Comparison of ENCODE assay signal across 14 cellular contexts in genomic region chr5:139297439-139298133, GRCh38. TPM values are rescaled to one million over a fixed set of nuclear protein-coding genes. Genes with fewer than 3 reads are reported as not detected.
DNase-seq lines count a peak whose midpoint lies in the region; ATAC-seq, FAIRE-seq and TF ChIP-seq lines count a peak whose summit lies in the region.
"Had no signal": no experiment of that assay in that cellular context is flagged by ENCODE, and none has a peak within 500 bp of the region (broad histone marks: within the 10 kb centered on the region; RNA-seq: fewer than 3 reads in every experiment).

No MANE protein-coding gene starts in this region.

- TF ChIP-seq EP300 in K562 (IDR thresholded peaks at IDR 0.05; ENCODE audit: low read length) (no peak), gastroesophageal sphincter (IDR thresholded peaks at IDR 0.05) (no peak)

- intact Hi-C loops in CD8-positive, alpha-beta T cell (cut with DNase I, micrococcal nuclease), result loop anchor here in 1 of 2 experiments (10.0 kb wide), 2 partner anchors 817 to 963 kb away; partner anchors contain the start of genes CDC25C, FAM53C and PURA
- intact Hi-C loops in K562 (cut with micrococcal nuclease), result loop anchor here (2.0 kb wide), 1 partner anchor 43 kb away; the partner anchor contains the start of gene PAIP2

- peaks cover 83% of the 10 kb centered on the region for H4K20me1 ChIP-seq in K562 (replicated peaks; ENCODE audit: control insufficient read depth, insufficient read depth, low read length)

- no peaks in the 10 kb centered on the region for H3K36me3 ChIP-seq in CD8-positive, alpha-beta T cell (ENCODE audit: insufficient read depth, low read length)
- H3K36me3 ChIP-seq in HUES64 (ENCODE audit: insufficient read depth, low read length) (peaks cover 23% of the 10 kb centered on the region), K562 (ENCODE audit: control insufficient read depth, insufficient read depth, low read length) (peaks cover 43% of the 10 kb centered on the region), gastroesophageal sphincter (no peaks in the 10 kb centered on the region)

- no peak for FAIRE-seq in K562 (lab: Jason Lieb, UNC)
- FAIRE-seq: D721Med, GM12891 had no signal

- 100% methylated on average over 1 of the region's 2 CpGs for WGBS in HUES64
- WGBS in K562 (ENCODE audit: insufficient coverage, low coverage, missing lambda C conversion rate), result 59% methylated on average over 2 of the region's 2 CpGs
- WGBS in gastroesophageal sphincter (ENCODE audit: low coverage in 1 of 2), 2 donors, result 29 to 42% methylated on average over 2 of the region's 2 CpGs

- peaks cover 35% of the 10 kb centered on the region for H3K36me3 Mint-ChIP-seq in CD8-positive, alpha-beta T cell
- H3K36me3 Mint-ChIP-seq in natural killer cell treated with Interleukin-12 subunit alpha and Interleukin-12 subunit beta and Interleukin-15 and Interleukin-18, amount 100 ng/mL, for 72 hours, result peaks cover 19% of the 10 kb centered on the region

- CTCF ChIA-PET in CD8-positive, alpha-beta T cell (lab: Charles Lee), result interaction anchor here (0.8 kb wide), 1 partner anchor 43 kb away, joined by 4 read pairs; no protein-coding TSS in a partner anchor
- CTCF ChIA-PET in K562 (lab: Yijun Ruan, JAX; ENCODE audit: low intra/inter-chr PET ratio), result no interaction called here

- H3K27ac ChIP-seq in CD8-positive, alpha-beta T cell (ENCODE audit: low read depth, low read length), result no peak overlapping the region
- H3K27ac ChIP-seq in HUES64 (ENCODE audit: low read depth, low read length), result no peak overlapping the region
- H3K27ac ChIP-seq in K562 (ENCODE audit: extremely low read depth, low read depth, low read length), result peak overlapping the region; percentile 11; the same call in 2 of the 3 replicates
- H3K27ac ChIP-seq in gastroesophageal sphincter, result peak overlapping the region in 2 of 4 donors; percentile 12 to 99

- H3K9ac ChIP-seq in HUES64 (ENCODE audit: low read depth, low read length) (peak overlapping the region; percentile 14; the same call in 1 of the 2 replicates), K562 (ENCODE audit: insufficient read depth in 1 of 2, low read depth in 2 of 2, low read length in 2 of 2) (peak overlapping the region in 1 of 2 experiments; percentile 99; a peak in 2 of 4 replicates)

- no peak for DNase-seq in CD8-positive, alpha-beta T cell
- DNase-seq in K562 (ENCODE audit: extremely low read depth in 1 of 4, low spot score in 3 of 4) (no peak), HK-2 (ENCODE audit: unreplicated experiment) (no peak), glomerular visceral epithelial cell (ENCODE audit: extremely low spot score) (no peak)
- DNase-seq in natural killer cell treated with Interleukin-12 subunit alpha and Interleukin-12 subunit beta and Interleukin-15 and Interleukin-18, amount 100 ng/mL, for 72 hours (ENCODE audit: low spot score), result no peak
- DNase-seq: body of pancreas; NCI-H1436 treated with DMSO at 0.1 percent for 48 hours; NCI-H774; stimulated activated CD8-positive, alpha-beta memory T cell treated with anti-CD3 and anti-CD28 coated beads, Interleukin-4, amount 100 ng/mL, for 48 hours had no signal

- H3K4me1 ChIP-seq in CD8-positive, alpha-beta T cell (ENCODE audit: insufficient read depth, low read length), result peaks cover 71% of the 10 kb centered on the region
- H3K4me1 ChIP-seq in HUES64 (ENCODE audit: insufficient read depth, low read length) (peaks cover 38% of the 10 kb centered on the region), K562 (replicated peaks in 1 of 2; ENCODE audit: control insufficient read depth in 2 of 2, insufficient read depth in 2 of 2, low read length in 2 of 2) (peaks cover 16 to 49% of the 10 kb centered on the region in 2 experiments), gastroesophageal sphincter (peaks cover 9 to 84% (median 51%) of the 10 kb centered on the region in 3 donors)

- peak overlapping the region; percentile 5; the same call in 1 of the 2 replicates for H3K4me2 ChIP-seq in K562 (ENCODE audit: insufficient read depth, low read length)

- H3K79me2 ChIP-seq in K562 (ENCODE audit: control insufficient read depth, insufficient read depth, low read length), result peaks cover 95% of the 10 kb centered on the region

- no peaks in the 10 kb centered on the region for H3K27me3 ChIP-seq in CD8-positive, alpha-beta T cell (ENCODE audit: insufficient read depth, low read length)
- H3K27me3 ChIP-seq in HUES64 (ENCODE audit: insufficient read depth, low read length) (no peaks in the 10 kb centered on the region), K562 (ENCODE audit: control insufficient read depth in 2 of 2, insufficient read depth in 2 of 2, low read length in 2 of 2) (no peaks in the 10 kb centered on the region), gastroesophageal sphincter (no peaks in the 10 kb centered on the region)
- H3K27me3 ChIP-seq: body of pancreas had no signal

- no peaks in the 10 kb centered on the region for H3K9me3 Mint-ChIP-seq in CD8-positive, alpha-beta T cell
- H3K9me3 Mint-ChIP-seq in natural killer cell treated with Interleukin-12 subunit alpha and Interleukin-12 subunit beta and Interleukin-15 and Interleukin-18, amount 100 ng/mL, for 72 hours, result no peaks in the 10 kb centered on the region

- peaks cover 2% of the 10 kb centered on the region for H3K9me1 ChIP-seq in K562 (ENCODE audit: control insufficient read depth, insufficient read depth, low read length)

- H3K4me1 Mint-ChIP-seq in CD8-positive, alpha-beta T cell (ENCODE audit: low read depth), result peaks cover 73% of the 10 kb centered on the region
- H3K4me1 Mint-ChIP-seq in natural killer cell treated with Interleukin-12 subunit alpha and Interleukin-12 subunit beta and Interleukin-15 and Interleukin-18, amount 100 ng/mL, for 72 hours (ENCODE audit: low read depth in 2 of 2), result peaks cover 52 to 74% of the 10 kb centered on the region in 2 donors

- POLR2A ChIA-PET in CD8-positive, alpha-beta T cell (lab: Charles Lee), result interaction anchor here (0.8 to 3.0 kb wide), 5 partner anchors 10 to 44 kb away, joined by 3 to 12 read pairs (median 4); partner anchors contain the start of gene PAIP2
- POLR2A ChIA-PET in K562 (lab: Yijun Ruan, JAX), result interaction anchor here (0.6 to 6.9 kb wide), 10 partner anchors 8 to 508 kb away, joined by 3 to 105 read pairs (median 4); partner anchors contain the start of gene MZB1

- no TSS peak for BruUV-seq in K562 (replicated peaks; lab: Mats Ljungman, UMichigan)

- H2AFZ ChIP-seq in K562 (ENCODE audit: low read depth, low read length), result no peak overlapping the region

- TF ChIP-seq CTCF in CD8-positive, alpha-beta T cell (IDR thresholded peaks at IDR 0.05), result no peak
- TF ChIP-seq CTCF in K562 (IDR thresholded peaks at IDR 0.05 in 2 of 3, conservative IDR thresholded peaks at IDR 0.05 in 1 of 3; ENCODE audit: insufficient read depth in 2 of 3, low read depth in 1 of 3, low read length in 3 of 3) (no peak), gastroesophageal sphincter (IDR thresholded peaks at IDR 0.05) (no peak)

- no peaks in the 10 kb centered on the region for H3K27me3 Mint-ChIP-seq in CD8-positive, alpha-beta T cell (ENCODE audit: low read depth)
- H3K27me3 Mint-ChIP-seq in natural killer cell treated with Interleukin-12 subunit alpha and Interleukin-12 subunit beta and Interleukin-15 and Interleukin-18, amount 100 ng/mL, for 72 hours, result no peaks in the 10 kb centered on the region

- no peaks in the 10 kb centered on the region for H3K9me3 ChIP-seq in CD8-positive, alpha-beta T cell (ENCODE audit: low read length)
- H3K9me3 ChIP-seq in HUES64 (ENCODE audit: insufficient read depth, low read depth, low read length), result no peaks in the 10 kb centered on the region
- no peaks in the 10 kb centered on the region for H3K9me3 ChIP-seq in K562 (replicated peaks; ENCODE audit: control insufficient read depth, insufficient read depth, low read depth, low read length)
- H3K9me3 ChIP-seq in gastroesophageal sphincter, result no peaks in the 10 kb centered on the region
- H3K9me3 ChIP-seq: body of pancreas had no signal

- TF ChIP-seq POLR2A in K562 (conservative IDR thresholded peaks at IDR 0.05) (no peak), gastroesophageal sphincter (IDR thresholded peaks at IDR 0.05) (no peak)

- no peak overlapping the region for H3K4me3 ChIP-seq in CD8-positive, alpha-beta T cell (ENCODE audit: low read depth, low read length)
- H3K4me3 ChIP-seq in HUES64 (ENCODE audit: low read length) (peak overlapping the region; percentile 82), K562 (peak overlapping the region; percentile 88; the same call in 1 of the 2 replicates), gastroesophageal sphincter (no peak overlapping the region)
- H3K4me3 ChIP-seq: body of pancreas had no signal

- peak overlapping the region; percentile 59 for H3K4me3 Mint-ChIP-seq in CD8-positive, alpha-beta T cell
- H3K4me3 Mint-ChIP-seq in natural killer cell treated with Interleukin-12 subunit alpha and Interleukin-12 subunit beta and Interleukin-15 and Interleukin-18, amount 100 ng/mL, for 72 hours, result peak overlapping the region; percentile 98

- no peak for ATAC-seq in CD8-positive, alpha-beta T cell
- ATAC-seq in K562 (no peak), gastroesophageal sphincter (no peak), GM19351 (IDR thresholded peaks at IDR 0.05; ENCODE audit: unreplicated experiment) (no peak)
- ATAC-seq in natural killer cell treated with Interleukin-12 subunit alpha and Interleukin-12 subunit beta and Interleukin-15 and Interleukin-18, amount 100 ng/mL, for 72 hours, result no peak
- ATAC-seq: body of pancreas had no signal

- H3K27ac Mint-ChIP-seq in CD8-positive, alpha-beta T cell, result no peak overlapping the region
- H3K27ac Mint-ChIP-seq in natural killer cell treated with Interleukin-12 subunit alpha and Interleukin-12 subunit beta and Interleukin-15 and Interleukin-18, amount 100 ng/mL, for 72 hours, result peak overlapping the region; percentile 38 to 55

- in situ Hi-C loops in K562 (cut with MboI), result no loop called here

- no peak for TF ChIP-seq RAD21 in K562 (CRISPR knock-in tag; conservative IDR thresholded peaks at IDR 0.05 in 1 of 2, IDR thresholded peaks at IDR 0.05 in 1 of 2)

RNA-seq across cellular contexts. Expression of gene MATR3, which starts 4.0 kb away (rescaled TPM):
- total RNA-seq in CD8-positive, alpha-beta T cell, result 100 to 1,000 TPM; 420 to 430 TPM
- polyA plus RNA-seq in HUES64 (2013, experiment 1 of 2), result 432 TPM
- polyA plus RNA-seq in HUES64 (2013, experiment 2 of 2), result 426 TPM
- total RNA-seq in K562 (2011; cell fraction: chromatin; rRNA removed; ENCODE audit: low replicate concordance), result 196 and 552 TPM in 2 replicates
- 73.5 and 120 TPM in 2 replicates for total RNA-seq in K562 (2011; cell fraction: nucleolus; rRNA removed)
- 284 and 429 TPM in 2 replicates for total RNA-seq in K562 (2011; cell fraction: nucleoplasm; rRNA removed)
- 112 and 234 TPM in 2 replicates for total RNA-seq in K562 (2014; rRNA removed)
- total RNA-seq in K562 (2014; rRNA removed; fragmentation: Illumina TruSeq; extraction: Trizol), result 425 and 528 TPM in 2 replicates
- 378 and 402 TPM in 2 replicates for total RNA-seq in K562 (2015; rRNA removed; fragmentation: Illumina TruSeq; extraction: Trizol)
- 179 and 209 TPM in 2 replicates for total RNA-seq in K562 (2021)
- polyA plus RNA-seq in K562 (2011; rRNA removed), result 194 and 263 TPM in 2 replicates
- polyA plus RNA-seq in K562 (2011; cell fraction: cytosol; rRNA removed), result 69.5 and 129 TPM in 2 replicates
- 124 and 148 TPM in 2 replicates for polyA plus RNA-seq in K562 (2011; cell fraction: nucleus; rRNA removed)
- 190 and 210 TPM in 2 replicates for polyA plus RNA-seq in K562 (2012)
- 232 and 298 TPM in 2 replicates for polyA plus RNA-seq in K562 (2014; fragmentation: Illumina TruSeq; extraction: Trizol)
- 100 to 1,000 TPM; 150 to 299 TPM for polyA plus RNA-seq in K562 (2014; fragmentation: Nextera tagmentation; extraction: Ambion mirVana)
- polyA plus RNA-seq in K562 (2014; rRNA removed), result 205 and 218 TPM in 2 replicates
- 405 and 437 TPM in 2 replicates for polyA minus RNA-seq in K562 (2011; rRNA and poly(A)+ RNA removed)
- polyA minus RNA-seq in K562 (2011; cell fraction: cytosol; rRNA and poly(A)+ RNA removed), result 193 and 262 TPM in 2 replicates
- polyA minus RNA-seq in K562 (2011; cell fraction: nucleus; rRNA and poly(A)+ RNA removed), result 99.6 and 227 TPM in 2 replicates
- total RNA-seq in natural killer cell treated with Interleukin-12 subunit alpha and Interleukin-12 subunit beta and Interleukin-15 and Interleukin-18, amount 100 ng/mL, for 72 hours, result 100 to 1,000 TPM; 206 to 229 TPM
- 100 to 1,000 TPM; 194 to 326 (median 314) TPM for total RNA-seq in gastroesophageal sphincter

RNA-seq across cellular contexts. Expression of gene PAIP2, which starts 44.1 kb away (rescaled TPM):
- total RNA-seq in CD8-positive, alpha-beta T cell, result 100 to 1,000 TPM; 173 to 179 TPM
- polyA plus RNA-seq in HUES64 (2013, experiment 1 of 2), result 142 TPM
- polyA plus RNA-seq in HUES64 (2013, experiment 2 of 2), result 165 TPM
- total RNA-seq in K562 (2011; cell fraction: chromatin; rRNA removed; ENCODE audit: low replicate concordance), result 45.9 and 94.2 TPM in 2 replicates
- total RNA-seq in K562 (2011; cell fraction: nucleolus; rRNA removed), result 26.8 and 27.1 TPM in 2 replicates
- 49.4 and 71.2 TPM in 2 replicates for total RNA-seq in K562 (2011; cell fraction: nucleoplasm; rRNA removed)
- total RNA-seq in K562 (2014; rRNA removed), result 84.5 and 89.3 TPM in 2 replicates
- 96.6 and 114 TPM in 2 replicates for total RNA-seq in K562 (2014; rRNA removed; fragmentation: Illumina TruSeq; extraction: Trizol)
- total RNA-seq in K562 (2015; rRNA removed; fragmentation: Illumina TruSeq; extraction: Trizol), result 67.0 and 78.3 TPM in 2 replicates
- total RNA-seq in K562 (2021), result 100 and 108 TPM in 2 replicates
- polyA plus RNA-seq in K562 (2011; rRNA removed), result 148 and 173 TPM in 2 replicates
- 36.9 and 70.8 TPM in 2 replicates for polyA plus RNA-seq in K562 (2011; cell fraction: cytosol; rRNA removed)
- 19.2 and 31.0 TPM in 2 replicates for polyA plus RNA-seq in K562 (2011; cell fraction: nucleus; rRNA removed)
- 115 and 142 TPM in 2 replicates for polyA plus RNA-seq in K562 (2012)
- polyA plus RNA-seq in K562 (2014; fragmentation: Illumina TruSeq; extraction: Trizol), result 177 and 187 TPM in 2 replicates
- 100 to 1,000 TPM; 152 to 180 TPM for polyA plus RNA-seq in K562 (2014; fragmentation: Nextera tagmentation; extraction: Ambion mirVana)
- polyA plus RNA-seq in K562 (2014; rRNA removed), result 114 and 128 TPM in 2 replicates
- polyA minus RNA-seq in K562 (2011; rRNA and poly(A)+ RNA removed), result 101 and 135 TPM in 2 replicates
- 59.9 and 67.9 TPM in 2 replicates for polyA minus RNA-seq in K562 (2011; cell fraction: cytosol; rRNA and poly(A)+ RNA removed)
- polyA minus RNA-seq in K562 (2011; cell fraction: nucleus; rRNA and poly(A)+ RNA removed), result 12.5 and 26.5 TPM in 2 replicates
- total RNA-seq in natural killer cell treated with Interleukin-12 subunit alpha and Interleukin-12 subunit beta and Interleukin-15 and Interleukin-18, amount 100 ng/mL, for 72 hours, result 10 to 100 TPM; 38.1 to 77.5 TPM
- total RNA-seq in gastroesophageal sphincter, result 100 to 1,000 TPM in 2 of 4 donors, 10 to 100 TPM in 2; 78.5 to 131 (median 93.3) TPM

Comparison
In these comparisons a context has a peak if more than half of its experiments do, and no peak if none do; other contexts are left out.
1. H3K4me3 ChIP-seq: peak in HUES64 (single experiment) and K562 (single experiment); none in CD8-positive, alpha-beta T cell (single experiment) and gastroesophageal sphincter (0 of 2).